ENCODE assay signal across 15 cellular contexts in the genomic region with DNA sequence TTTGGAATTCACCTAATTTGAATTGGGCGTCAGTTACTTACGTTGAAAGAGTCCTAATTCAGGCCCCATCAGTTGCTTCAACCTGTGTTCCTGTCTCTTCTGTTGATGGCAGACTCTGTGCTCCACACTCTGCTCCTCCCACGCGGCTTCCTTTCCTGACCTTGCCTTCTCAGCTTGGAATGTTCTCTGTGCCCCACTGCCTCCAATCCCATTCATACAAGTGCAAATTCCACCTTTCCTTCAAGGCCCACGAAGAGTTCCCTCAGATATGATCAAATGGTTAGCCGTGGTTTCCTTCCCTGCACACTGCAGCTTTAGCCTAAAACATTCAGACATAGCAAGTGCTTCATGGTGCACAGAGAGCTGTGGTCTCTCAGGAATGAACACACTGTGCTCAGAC.
"Had no signal": no experiment of that assay in that cellular context is flagged by ENCODE, and none has a peak within 500 bp of the region (broad histone marks: within the 10 kb centered on the region; RNA-seq: fewer than 3 reads in every experiment).

No MANE protein-coding gene starts in this region.

- H3K27ac ChIP-seq: gastroesophageal sphincter, left lung had no signal

- DNase-seq: activated CD4-positive, alpha-beta T cell treated with anti-CD3 and anti-CD28 coated beads for 48 hours; activated CD8-positive, alpha-beta memory T cell treated with anti-CD3 and anti-CD28 coated beads for 24 hours; activated naive CD4-positive, alpha-beta T cell treated with anti-CD3 and anti-CD28 coated beads, Interleukin-2, amount 10 ng/mL, durations not matched to agents 7 days and 5 days; activated T-cell treated with anti-CD3 and anti-CD28 coated beads for 4 hours; cerebellar nuclear complex; dermis blood vessel endothelial cell; hippocampal formation; left lung; mesenchymal stem cell; SIG-M5; stimulated activated CD4-positive, alpha-beta T cell treated with anti-CD3 and anti-CD28 coated beads, Interleukin-12 subunit alpha, Interleukin-12 subunit beta, amount 100 ng/mL, for 4 hours; stimulated activated naive CD4-positive, alpha-beta T cell treated with Interleukin-2 at 50 U/mL for 16 hours had no signal

- H3K4me1 ChIP-seq: gastroesophageal sphincter, left lung had no signal

- H3K4me3 Mint-ChIP-seq: activated naive CD4-positive, alpha-beta T cell treated with anti-CD3 and anti-CD28 coated beads, Interleukin-2, amount 10 ng/mL, durations not matched to agents 7 days and 5 days had no signal

- H3K4me1 Mint-ChIP-seq: activated naive CD4-positive, alpha-beta T cell treated with anti-CD3 and anti-CD28 coated beads, Interleukin-2, amount 10 ng/mL, durations not matched to agents 7 days and 5 days had no signal

- H3K4me3 ChIP-seq: gastroesophageal sphincter, left lung had no signal

- ATAC-seq: sciatic nerve had no signal

- H3K9me3 Mint-ChIP-seq: activated naive CD4-positive, alpha-beta T cell treated with anti-CD3 and anti-CD28 coated beads, Interleukin-2, amount 10 ng/mL, durations not matched to agents 7 days and 5 days; activated T-helper 2 cell treated with anti-CD3 and anti-CD28 coated beads, Interferon-gamma antibody, Interleukin-2, Interleukin-4, amounts not matched to agents 10 μg/mL and 5 μg/mL and 100 μg/mL, durations not matched to agents 14 hours and 24 hours and 36 hours had no signal

- H3K27me3 ChIP-seq: gastroesophageal sphincter, left lung had no signal

- H3K36me3 ChIP-seq: left lung had no signal

- H3K36me3 Mint-ChIP-seq: activated naive CD4-positive, alpha-beta T cell treated with anti-CD3 and anti-CD28 coated beads, Interleukin-2, amount 10 ng/mL, durations not matched to agents 7 days and 5 days had no signal

- H3K27ac Mint-ChIP-seq: activated naive CD4-positive, alpha-beta T cell treated with anti-CD3 and anti-CD28 coated beads, Interleukin-2, amount 10 ng/mL, durations not matched to agents 7 days and 5 days; activated T-helper 2 cell treated with anti-CD3 and anti-CD28 coated beads, Interferon-gamma antibody, Interleukin-2, Interleukin-4, amounts not matched to agents 10 μg/mL and 5 μg/mL and 100 μg/mL, durations not matched to agents 14 hours and 24 hours and 36 hours had no signal

- H3K9me3 ChIP-seq: gastroesophageal sphincter, left lung had no signal

- H3K27me3 Mint-ChIP-seq: activated naive CD4-positive, alpha-beta T cell treated with anti-CD3 and anti-CD28 coated beads, Interleukin-2, amount 10 ng/mL, durations not matched to agents 7 days and 5 days had no signal
